8 cellular contexts compared by ENCODE assay signal in genomic region chr12:65170245-65170881, GRCh38. TPM values are rescaled to one million over a fixed set of nuclear protein-coding genes. Genes with fewer than 3 reads are reported as not detected.
DNase-seq lines count a peak whose midpoint lies in the region; ATAC-seq and TF ChIP-seq lines count a peak whose summit lies in the region.

No MANE protein-coding gene starts in this region.

- peak; percentile 21 to 59 for DNase-seq in AML-193 (lab: John Stamatoyannopoulos, UW)
- peak; percentile 58 for DNase-seq in activated T-helper 1 cell treated with anti-CD3 and anti-CD28 coated beads, Interleukin-12 subunit alpha, Interleukin-12 subunit beta, Interleukin-2, Interleukin-4 antibody, amounts not matched to agents 30 ng/mL and 10 ng/mL and 1 ng/mL, durations not matched to agents 14 hours and 24 hours and 36 hours (ENCODE audit: low spot score)
- peak; percentile 54 for DNase-seq in fibroblast of pulmonary artery (ENCODE audit: low read depth)

- H3F3A ChIP-seq in neural cell (ENCODE audit: insufficient read depth, low read length, poor library complexity, severe bottlenecking) = no peaks in the 10 kb centered on the region

- no peak for TF ChIP-seq RAD21 in neural cell (conservative IDR thresholded peaks at IDR 0.05)

- intact Hi-C loops in activated T-helper 1 cell treated with anti-CD3 and anti-CD28 coated beads, Interleukin-12 subunit alpha, Interleukin-12 subunit beta, Interleukin-2, Interleukin-4 antibody, amounts not matched to agents 30 ng/mL and 10 ng/mL and 1 ng/mL, durations not matched to agents 14 hours and 24 hours and 36 hours (cut with micrococcal nuclease) = loop anchor here (2.0 to 10.0 kb wide), 4 partner anchors 26 to 946 kb away; partner anchors contain the start of genes KICS2 and TBK1

- H4K20me1 ChIP-seq in OCI-LY3 (ENCODE audit: insufficient read depth, low read length) (peaks cover 51% of the 10 kb centered on the region), neural cell (ENCODE audit: insufficient read depth) (peaks cover 5% of the 10 kb centered on the region)

- H3K9me2 ChIP-seq in neural cell (ENCODE audit: insufficient read depth, low read length) = no peaks in the 10 kb centered on the region

- H3K4me2 ChIP-seq in OCI-LY3 (ENCODE audit: low read length) = peak overlapping the region; percentile 98
- H3K4me2 ChIP-seq in neural cell (ENCODE audit: low read length) = peak overlapping the region; percentile 100

- TF ChIP-seq CTCF in OCI-LY3 (IDR thresholded peaks at IDR 0.05; ENCODE audit: low read depth, low read length) (no peak), fibroblast of pulmonary artery (IDR thresholded peaks at IDR 0.05; ENCODE audit: low read length, missing control alignments) (no peak), neural cell (IDR thresholded peaks at IDR 0.05; ENCODE audit: poor library complexity, severe bottlenecking) (no peak)

- H3K27ac ChIP-seq in OCI-LY3 (ENCODE audit: low read length) (peak overlapping the region; percentile 66), neural cell (ENCODE audit: low read length) (peak overlapping the region; percentile 91), stomach smooth muscle (ENCODE audit: low read length) (peak overlapping the region; percentile 91)

- H3K4me3 Mint-ChIP-seq in activated T-helper 1 cell treated with anti-CD3 and anti-CD28 coated beads, Interleukin-12 subunit alpha, Interleukin-12 subunit beta, Interleukin-2, Interleukin-4 antibody, amounts not matched to agents 30 ng/mL and 10 ng/mL and 1 ng/mL, durations not matched to agents 14 hours and 24 hours and 36 hours = peak overlapping the region; percentile 93

- H3K9ac ChIP-seq in OCI-LY3 (ENCODE audit: low read length) (peak overlapping the region; percentile 87), neural cell (ENCODE audit: low read length) (peak overlapping the region; percentile 98), stomach smooth muscle (ENCODE audit: low read length in 2 of 2) (peak overlapping the region; percentile 87 to 91)

- TF ChIP-seq EP300 in neural cell (conservative IDR thresholded peaks at IDR 0.05; ENCODE audit: poor library complexity, severe bottlenecking) = no peak

- peaks cover 15% of the 10 kb centered on the region for H3K36me3 Mint-ChIP-seq in activated T-helper 1 cell treated with anti-CD3 and anti-CD28 coated beads, Interleukin-12 subunit alpha, Interleukin-12 subunit beta, Interleukin-2, Interleukin-4 antibody, amounts not matched to agents 30 ng/mL and 10 ng/mL and 1 ng/mL, durations not matched to agents 14 hours and 24 hours and 36 hours (ENCODE audit: low read depth)

- peaks cover 5% of the 10 kb centered on the region for H3K27me3 Mint-ChIP-seq in activated T-helper 1 cell treated with anti-CD3 and anti-CD28 coated beads, Interleukin-12 subunit alpha, Interleukin-12 subunit beta, Interleukin-2, Interleukin-4 antibody, amounts not matched to agents 30 ng/mL and 10 ng/mL and 1 ng/mL, durations not matched to agents 14 hours and 24 hours and 36 hours (ENCODE audit: insufficient read depth)

- H3K4me1 ChIP-seq in OCI-LY3 (ENCODE audit: low read length) (peaks cover 37% of the 10 kb centered on the region), stomach smooth muscle (ENCODE audit: control insufficient read depth, insufficient read depth, low read length) (peaks cover 7% of the 10 kb centered on the region)

- H3K4me3 ChIP-seq in OCI-LY3 (ENCODE audit: low read length) (peak overlapping the region; percentile 87), fibroblast of pulmonary artery (replicated peaks; ENCODE audit: low read depth, low read length) (peak overlapping the region; percentile 83), neural cell (ENCODE audit: low read length) (peak overlapping the region; percentile 98), stomach smooth muscle (ENCODE audit: low read length in 2 of 2) (peak overlapping the region; percentile 89 to 98)

- peak; percentile 51 for ATAC-seq in GM19023 (IDR thresholded peaks at IDR 0.05; ENCODE audit: unreplicated experiment)
- ATAC-seq in HG03196 (IDR thresholded peaks at IDR 0.05; ENCODE audit: unreplicated experiment) = peak; percentile 48

- H3K9me3 ChIP-seq in OCI-LY3 (ENCODE audit: insufficient read depth, low read length) (no peaks in the 10 kb centered on the region), neural cell (ENCODE audit: low read length) (no peaks in the 10 kb centered on the region), stomach smooth muscle (ENCODE audit: control insufficient read depth in 2 of 2, low read length in 2 of 2) (no peaks in the 10 kb centered on the region)

- peak overlapping the region; percentile 91 for H3K27ac Mint-ChIP-seq in activated T-helper 1 cell treated with anti-CD3 and anti-CD28 coated beads, Interleukin-12 subunit alpha, Interleukin-12 subunit beta, Interleukin-2, Interleukin-4 antibody, amounts not matched to agents 30 ng/mL and 10 ng/mL and 1 ng/mL, durations not matched to agents 14 hours and 24 hours and 36 hours

- no peaks in the 10 kb centered on the region for H3K9me3 Mint-ChIP-seq in activated T-helper 1 cell treated with anti-CD3 and anti-CD28 coated beads, Interleukin-12 subunit alpha, Interleukin-12 subunit beta, Interleukin-2, Interleukin-4 antibody, amounts not matched to agents 30 ng/mL and 10 ng/mL and 1 ng/mL, durations not matched to agents 14 hours and 24 hours and 36 hours

- H3K36me3 ChIP-seq in OCI-LY3 (replicated peaks; ENCODE audit: low read depth, low read length) = peaks cover 29% of the 10 kb centered on the region
- H3K36me3 ChIP-seq in neural cell (ENCODE audit: insufficient read depth, low read length) = no peaks in the 10 kb centered on the region
- no peaks in the 10 kb centered on the region for H3K36me3 ChIP-seq in stomach smooth muscle (ENCODE audit: control insufficient read depth in 2 of 2, insufficient read depth in 2 of 2, low read length in 2 of 2)

- H3K4me1 Mint-ChIP-seq in activated T-helper 1 cell treated with anti-CD3 and anti-CD28 coated beads, Interleukin-12 subunit alpha, Interleukin-12 subunit beta, Interleukin-2, Interleukin-4 antibody, amounts not matched to agents 30 ng/mL and 10 ng/mL and 1 ng/mL, durations not matched to agents 14 hours and 24 hours and 36 hours (ENCODE audit: low read depth) = peaks cover 7% of the 10 kb centered on the region

- H2AFZ ChIP-seq in OCI-LY3 (ENCODE audit: low read depth, low read length) (no peak overlapping the region), neural cell (ENCODE audit: low read depth, low read length) (peak overlapping the region; percentile 83)

- H3K27me3 ChIP-seq in OCI-LY3 (ENCODE audit: low read depth, low read length) = no peaks in the 10 kb centered on the region
- H3K27me3 ChIP-seq in neural cell (ENCODE audit: insufficient read depth, low read depth, low read length) = peaks cover 10% of the 10 kb centered on the region
- no peaks in the 10 kb centered on the region for H3K27me3 ChIP-seq in stomach smooth muscle (ENCODE audit: control insufficient read depth in 1 of 2, insufficient read depth in 2 of 2, low read length in 2 of 2)

- H3K79me2 ChIP-seq in OCI-LY3 (ENCODE audit: low read length) = peaks cover 63% of the 10 kb centered on the region
- H3K79me2 ChIP-seq in neural cell (replicated peaks; ENCODE audit: insufficient read depth, low read length) = peaks cover 51% of the 10 kb centered on the region

TF ChIP-seq in neural cell, 6 proteins besides CTCF, POLR2A, EP300 and RAD21:
- TF ChIP-seq MXI1 (conservative IDR thresholded peaks at IDR 0.05; ENCODE audit: poor library complexity, severe bottlenecking) = no peak
- no peak for TF ChIP-seq TAF1 (IDR thresholded peaks at IDR 0.05; ENCODE audit: low read depth)
- TF ChIP-seq, protein P1, sequence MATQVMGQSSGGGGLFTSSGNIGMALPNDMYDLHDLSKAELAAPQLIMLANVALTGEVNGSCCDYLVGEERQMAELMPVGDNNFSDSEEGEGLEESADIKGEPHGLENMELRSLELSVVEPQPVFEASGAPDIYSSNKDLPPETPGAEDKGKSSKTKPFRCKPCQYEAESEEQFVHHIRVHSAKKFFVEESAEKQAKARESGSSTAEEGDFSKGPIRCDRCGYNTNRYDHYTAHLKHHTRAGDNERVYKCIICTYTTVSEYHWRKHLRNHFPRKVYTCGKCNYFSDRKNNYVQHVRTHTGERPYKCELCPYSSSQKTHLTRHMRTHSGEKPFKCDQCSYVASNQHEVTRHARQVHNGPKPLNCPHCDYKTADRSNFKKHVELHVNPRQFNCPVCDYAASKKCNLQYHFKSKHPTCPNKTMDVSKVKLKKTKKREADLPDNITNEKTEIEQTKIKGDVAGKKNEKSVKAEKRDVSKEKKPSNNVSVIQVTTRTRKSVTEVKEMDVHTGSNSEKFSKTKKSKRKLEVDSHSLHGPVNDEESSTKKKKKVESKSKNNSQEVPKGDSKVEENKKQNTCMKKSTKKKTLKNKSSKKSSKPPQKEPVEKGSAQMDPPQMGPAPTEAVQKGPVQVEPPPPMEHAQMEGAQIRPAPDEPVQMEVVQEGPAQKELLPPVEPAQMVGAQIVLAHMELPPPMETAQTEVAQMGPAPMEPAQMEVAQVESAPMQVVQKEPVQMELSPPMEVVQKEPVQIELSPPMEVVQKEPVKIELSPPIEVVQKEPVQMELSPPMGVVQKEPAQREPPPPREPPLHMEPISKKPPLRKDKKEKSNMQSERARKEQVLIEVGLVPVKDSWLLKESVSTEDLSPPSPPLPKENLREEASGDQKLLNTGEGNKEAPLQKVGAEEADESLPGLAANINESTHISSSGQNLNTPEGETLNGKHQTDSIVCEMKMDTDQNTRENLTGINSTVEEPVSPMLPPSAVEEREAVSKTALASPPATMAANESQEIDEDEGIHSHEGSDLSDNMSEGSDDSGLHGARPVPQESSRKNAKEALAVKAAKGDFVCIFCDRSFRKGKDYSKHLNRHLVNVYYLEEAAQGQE (IDR thresholded peaks at IDR 0.05; ENCODE audit: borderline replicate concordance) = no peak
- no peak for TF ChIP-seq EZH2 (IDR thresholded peaks at IDR 0.05; ENCODE audit: borderline replicate concordance, insufficient read depth, low read length, poor library complexity, severe bottlenecking)
TF ChIP-seq in neural cell: peak in this region for 0.

RNA-seq across cellular contexts. Expression of gene LEMD3, which starts 1.0 kb away (rescaled TPM):
- total RNA-seq in activated T-helper 1 cell treated with anti-CD3 and anti-CD28 coated beads, Interleukin-12 subunit alpha, Interleukin-12 subunit beta, Interleukin-2, Interleukin-4 antibody, amounts not matched to agents 30 ng/mL and 10 ng/mL and 1 ng/mL, durations not matched to agents 14 hours and 24 hours and 36 hours = 26.5 and 34.6 TPM in 2 replicates
- 38.8 and 41.0 TPM in 2 replicates for polyA plus RNA-seq in neural cell
- 85.0 and 97.1 TPM in 2 replicates for polyA minus RNA-seq in neural cell

RNA-seq across cellular contexts. Expression of gene WIF1, which starts 49.3 kb away (rescaled TPM):
- total RNA-seq in activated T-helper 1 cell treated with anti-CD3 and anti-CD28 coated beads, Interleukin-12 subunit alpha, Interleukin-12 subunit beta, Interleukin-2, Interleukin-4 antibody, amounts not matched to agents 30 ng/mL and 10 ng/mL and 1 ng/mL, durations not matched to agents 14 hours and 24 hours and 36 hours = not detected in 2 replicates
- polyA plus RNA-seq in neural cell = 0.77 and 1.7 TPM in 2 replicates
- polyA minus RNA-seq in neural cell = 0.24 and 1.5 TPM in 2 replicates

Comparison
In these comparisons a context has a peak if more than half of its experiments do, and no peak if none do; other contexts are left out.
1. Peak in every context shown above with its lines: DNase-seq, ATAC-seq, H3K4me3 ChIP-seq and H3K27ac ChIP-seq.